ENCODE assay signal across 21 cellular contexts in the genomic region with DNA sequence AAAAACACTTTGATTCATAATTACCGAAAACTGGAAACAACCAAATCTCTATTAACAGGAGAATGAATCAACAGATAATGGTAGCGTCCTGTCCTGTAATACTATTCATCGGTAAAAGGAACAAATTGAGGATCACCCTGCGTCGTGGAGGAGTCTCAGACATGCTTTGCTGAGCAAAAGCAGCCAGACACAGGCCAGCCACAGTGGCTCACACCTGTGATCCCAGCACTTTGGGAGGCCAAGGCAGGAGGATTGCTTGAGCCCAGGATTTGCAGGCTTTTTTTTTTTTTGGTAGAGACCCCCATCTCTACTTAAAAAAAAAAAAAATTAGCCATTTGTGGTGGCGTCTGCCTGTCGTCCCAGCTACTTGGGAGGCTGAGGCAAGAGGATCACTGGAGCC.
"Had no signal": no experiment of that assay in that cellular context is flagged by ENCODE, and none has a peak within 500 bp of the region (broad histone marks: within the 10 kb centered on the region; RNA-seq: fewer than 3 reads in every experiment).

No MANE protein-coding gene starts in this region.

- H3K27me3 ChIP-seq: brain microvascular endothelial cell, esophagus muscularis mucosa, gastrocnemius medialis, neutrophil, ovary, spleen, stomach, suprapubic skin, transverse colon had no signal

- ATAC-seq: activated naive CD8-positive, alpha-beta T cell treated with anti-CD3 and anti-CD28 coated beads, Interleukin-2, amount 50 U/mL, for 24 hours; effector memory CD8-positive, alpha-beta T cell; gastrocnemius medialis; natural killer cell had no signal

- H3K27me3 Mint-ChIP-seq: activated CD4-positive, alpha-beta memory T cell treated with anti-CD3 and anti-CD28 coated beads, Interleukin-2, amount 10 ng/mL, durations not matched to agents 7 days and 5 days; activated naive CD8-positive, alpha-beta T cell treated with anti-CD3 and anti-CD28 coated beads, Interleukin-2, amount 50 U/mL, for 24 hours; effector memory CD8-positive, alpha-beta T cell had no signal

- H3K9me3 ChIP-seq: esophagus muscularis mucosa, gastrocnemius medialis, left ventricle myocardium inferior, neutrophil, ovary, prostate gland, spleen, stomach, suprapubic skin, transverse colon had no signal

- H3K36me3 ChIP-seq: ovary had no signal

- H3K36me3 Mint-ChIP-seq: natural killer cell had no signal

- H3K4me1 Mint-ChIP-seq: activated CD4-positive, alpha-beta memory T cell treated with anti-CD3 and anti-CD28 coated beads, Interleukin-2, amount 10 ng/mL, durations not matched to agents 7 days and 5 days had no signal

- DNase-seq: activated CD4-positive, alpha-beta memory T cell treated with anti-CD3 and anti-CD28 coated beads, Interleukin-2, amount 10 ng/mL, durations not matched to agents 7 days and 5 days; activated CD4-positive, alpha-beta T cell treated with anti-CD3 and anti-CD28 coated beads for 4 hours; activated CD4-positive, CD25-positive, alpha-beta regulatory T cell; activated gamma-delta T cell; activated naive CD4-positive, alpha-beta T cell treated with anti-CD3 and anti-CD28 coated beads, Interleukin-2, amount 50 U/mL, for 16 hours; activated naive CD8-positive, alpha-beta T cell treated with anti-CD3 and anti-CD28 coated beads, Interleukin-2, amount 50 U/mL, for 24 hours; effector memory CD8-positive, alpha-beta T cell; gastrocnemius medialis; left ventricle myocardium inferior; natural killer cell; ovary; spleen; stimulated activated CD4-positive, alpha-beta T cell treated with anti-CD3 and anti-CD28 coated beads, Interleukin-4, amount 100 ng/mL, for 24 hours; stomach; transverse colon had no signal

- H3K27ac Mint-ChIP-seq: activated CD4-positive, alpha-beta memory T cell treated with anti-CD3 and anti-CD28 coated beads, Interleukin-2, amount 10 ng/mL, durations not matched to agents 7 days and 5 days; activated naive CD8-positive, alpha-beta T cell treated with anti-CD3 and anti-CD28 coated beads, Interleukin-2, amount 50 U/mL, for 24 hours; activated T-helper 1 cell treated with anti-CD3 and anti-CD28 coated beads, Interleukin-12 subunit alpha, Interleukin-12 subunit beta, Interleukin-2, Interleukin-4 antibody, amounts not matched to agents 30 ng/mL and 10 ng/mL and 1 ng/mL, durations not matched to agents 14 hours and 24 hours and 36 hours; natural killer cell had no signal

- H3K27ac ChIP-seq: brain microvascular endothelial cell, esophagus muscularis mucosa, gastrocnemius medialis, left ventricle myocardium inferior, neutrophil, ovary, prostate gland, spleen, stomach, suprapubic skin, transverse colon had no signal

- H3K4me3 Mint-ChIP-seq: activated CD4-positive, alpha-beta memory T cell treated with anti-CD3 and anti-CD28 coated beads, Interleukin-2, amount 10 ng/mL, durations not matched to agents 7 days and 5 days; activated naive CD8-positive, alpha-beta T cell treated with anti-CD3 and anti-CD28 coated beads, Interleukin-2, amount 50 U/mL, for 24 hours; activated T-helper 1 cell treated with anti-CD3 and anti-CD28 coated beads, Interleukin-12 subunit alpha, Interleukin-12 subunit beta, Interleukin-2, Interleukin-4 antibody, amounts not matched to agents 30 ng/mL and 10 ng/mL and 1 ng/mL, durations not matched to agents 14 hours and 24 hours and 36 hours; effector memory CD8-positive, alpha-beta T cell; natural killer cell had no signal

- H3K4me3 ChIP-seq: esophagus muscularis mucosa, gastrocnemius medialis, left ventricle myocardium inferior, ovary, prostate gland, spleen, stomach, suprapubic skin, transverse colon had no signal

- H3K4me1 ChIP-seq: esophagus muscularis mucosa, gastrocnemius medialis, left ventricle myocardium inferior, prostate gland, transverse colon had no signal

- H3K9me3 Mint-ChIP-seq: activated CD4-positive, alpha-beta memory T cell treated with anti-CD3 and anti-CD28 coated beads, Interleukin-2, amount 10 ng/mL, durations not matched to agents 7 days and 5 days; activated naive CD8-positive, alpha-beta T cell treated with anti-CD3 and anti-CD28 coated beads, Interleukin-2, amount 50 U/mL, for 24 hours; activated T-helper 1 cell treated with anti-CD3 and anti-CD28 coated beads, Interleukin-12 subunit alpha, Interleukin-12 subunit beta, Interleukin-2, Interleukin-4 antibody, amounts not matched to agents 30 ng/mL and 10 ng/mL and 1 ng/mL, durations not matched to agents 14 hours and 24 hours and 36 hours; effector memory CD8-positive, alpha-beta T cell; natural killer cell had no signal
